ENCODE assay signal across 8 cellular contexts in the genomic region with DNA sequence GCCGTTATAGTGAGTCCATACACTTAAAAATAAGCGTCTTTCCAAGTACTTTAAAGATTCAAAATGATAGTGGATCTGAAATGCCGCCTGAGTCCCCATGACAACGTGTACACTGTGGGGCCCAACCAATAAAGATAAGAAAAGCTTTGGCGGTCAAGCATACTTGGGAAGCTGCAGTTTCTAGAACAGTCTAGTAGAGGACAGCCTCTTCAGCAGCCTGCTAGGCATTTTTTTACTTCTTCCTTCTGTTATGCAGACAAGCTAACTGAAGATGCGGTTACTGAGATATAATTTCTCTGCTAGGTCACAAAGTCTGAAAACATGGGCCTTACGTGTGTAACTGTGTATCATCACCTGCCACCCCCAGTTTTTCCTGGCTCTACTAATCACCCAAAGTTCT. TPM values are rescaled to one million over a fixed set of nuclear protein-coding genes. Genes with fewer than 3 reads are reported as not detected.
DNase-seq lines count a peak whose midpoint lies in the region; ATAC-seq, FAIRE-seq and TF ChIP-seq lines count a peak whose summit lies in the region.

No MANE protein-coding gene starts in this region.

- no peak for FAIRE-seq in kidney (lab: Jason Lieb, UNC)

- H3K4me3 ChIP-seq in adrenal gland (peak overlapping the region in 2 of 4 donors; percentile 43 to 67), kidney (ENCODE audit: low read length in 2 of 2) (peak overlapping the region; percentile 89 to 93), subcutaneous abdominal adipose tissue (ENCODE audit: low read depth in 1 of 5, low read length in 5 of 5) (peak overlapping the region; percentile 68 to 89 (median 78))

- H3K27ac ChIP-seq in adrenal gland: peak overlapping the region; percentile 91 to 98 (median 95)
- peak overlapping the region; percentile 94 to 95 for H3K27ac ChIP-seq in kidney (ENCODE audit: low read depth in 2 of 2, low read length in 2 of 2)
- H3K27ac ChIP-seq in subcutaneous abdominal adipose tissue (ENCODE audit: low read depth, low read length): peak overlapping the region; percentile 95

- H3K9me3 ChIP-seq in adrenal gland (replicated peaks in 1 of 3): no peaks in the 10 kb centered on the region
- no peaks in the 10 kb centered on the region for H3K9me3 ChIP-seq in kidney (ENCODE audit: control insufficient read depth in 1 of 2, low read length in 2 of 2)
- peaks cover 0 to 5% (median 0%) of the 10 kb centered on the region in 5 donors for H3K9me3 ChIP-seq in subcutaneous abdominal adipose tissue (ENCODE audit: control insufficient read depth in 5 of 5, low read length in 5 of 5)

- DNase-seq in stimulated activated CD4-positive, alpha-beta T cell treated with anti-CD3 and anti-CD28 coated beads, Interleukin-4, amount 100 ng/mL, for 1 hour: peak; percentile 1
- no peak for DNase-seq in stimulated activated CD4-positive, alpha-beta T cell treated with anti-CD3 and anti-CD28 coated beads, Interleukin-1b, Interleukin-23, amount 100 ng/mL, for 48 hours
- DNase-seq in adrenal gland (peak in 1 of 7 donors; percentile 1), kidney (no peak)
- DNase-seq in central memory CD4-positive, alpha-beta T cell: no peak

- TF ChIP-seq CTCF in adrenal gland (IDR thresholded peaks at IDR 0.05) (no peak), kidney (IDR thresholded peaks at IDR 0.05; ENCODE audit: borderline replicate concordance, extremely low read depth, insufficient read depth) (no peak)

- H3K9ac ChIP-seq in kidney (ENCODE audit: low read length in 2 of 2) (peak overlapping the region; percentile 24 to 97), subcutaneous abdominal adipose tissue (ENCODE audit: low read length in 5 of 5) (peak overlapping the region in 4 of 5 donors; percentile 84 to 92 (median 88))

- no peaks in the 10 kb centered on the region for H3K27me3 ChIP-seq in adrenal gland
- peaks cover 0 to 2% (median 0%) of the 10 kb centered on the region in 5 donors for H3K27me3 ChIP-seq in subcutaneous abdominal adipose tissue (ENCODE audit: control insufficient read depth in 5 of 5, insufficient read depth in 4 of 5, low read length in 5 of 5)

- 13 to 43% (median 22%) methylated on average over 6 to 7 of the region's 7 CpGs for WGBS in adrenal gland, 4 donors

- H3K4me1 ChIP-seq in adrenal gland (replicated peaks in 1 of 2) (peaks cover 0 to 13% of the 10 kb centered on the region in 2 donors), kidney (ENCODE audit: control insufficient read depth in 1 of 2, insufficient read depth in 1 of 2, low read depth in 1 of 2, low read length in 2 of 2) (peaks cover 0 to 3% of the 10 kb centered on the region in 2 donors), subcutaneous abdominal adipose tissue (ENCODE audit: control insufficient read depth in 5 of 5, insufficient read depth in 5 of 5, low read length in 5 of 5) (peaks cover 0 to 20% (median 20%) of the 10 kb centered on the region in 5 donors)

- intact Hi-C loops in adrenal gland (cut with DNase I) (no loop called here), kidney (cut with DNase I) (no loop called here)

- H3K36me3 ChIP-seq in adrenal gland (replicated peaks in 1 of 2) (no peaks in the 10 kb centered on the region), kidney (ENCODE audit: control insufficient read depth in 1 of 2, insufficient read depth in 2 of 2, low read length in 2 of 2) (no peaks in the 10 kb centered on the region), subcutaneous abdominal adipose tissue (ENCODE audit: control insufficient read depth in 5 of 5, insufficient read depth in 5 of 5, low read length in 5 of 5) (no peaks in the 10 kb centered on the region)

- no peak for TF ChIP-seq POLR2A in adrenal gland (IDR thresholded peaks at IDR 0.05)

- peak; percentile 20 for ATAC-seq in HG03521 (IDR thresholded peaks at IDR 0.05; ENCODE audit: unreplicated experiment)
- no peak for ATAC-seq in HG03469 (IDR thresholded peaks at IDR 0.05; ENCODE audit: unreplicated experiment)

RNA-seq across cellular contexts. Expression of a gene that starts 0.4 kb away (rescaled TPM):
- total RNA-seq in adrenal gland: 10 to 100 TPM; 11.6 to 22.6 (median 19.3) TPM
- polyA plus RNA-seq in adrenal gland: 10 to 100 TPM; 10.3 to 27.5 (median 10.5) TPM
- total RNA-seq in kidney: 15.5 TPM
- polyA plus RNA-seq in kidney (ENCODE audit: insufficient read depth, low read depth, low replicate concordance): 8.1 TPM
